ENCODE assay signal across 14 cellular contexts in genomic region chr3:13533823-13534435, GRCh38. TPM values are rescaled to one million over a fixed set of nuclear protein-coding genes. Genes with fewer than 3 reads are reported as not detected.
DNase-seq lines count a peak whose midpoint lies in the region; ATAC-seq and TF ChIP-seq lines count a peak whose summit lies in the region.
"Had no signal": no experiment of that assay in that cellular context is flagged by ENCODE, and none has a peak within 500 bp of the region (broad histone marks: within the 10 kb centered on the region; RNA-seq: fewer than 3 reads in every experiment).

No MANE protein-coding gene starts in this region.

- ATAC-seq in gastrocnemius medialis: peak; percentile 36 to 37

- H3K9ac ChIP-seq in GM23248: peak overlapping the region; percentile 11; the same call in 1 of the 2 replicates
- H3K9ac ChIP-seq in endodermal cell (ENCODE audit: extremely low read depth, low read length, poor library complexity, severe bottlenecking): no peak overlapping the region

- H3K4me3 Mint-ChIP-seq in endodermal cell: no peak overlapping the region
- H3K4me3 Mint-ChIP-seq: CD14-positive monocyte had no signal

- H3K79me2 ChIP-seq in GM23248 (ENCODE audit: insufficient read depth): no peaks in the 10 kb centered on the region

- H3K27me3 ChIP-seq in GM23248 (replicated peaks; ENCODE audit: insufficient read depth): no peaks in the 10 kb centered on the region
- no peaks in the 10 kb centered on the region for H3K27me3 ChIP-seq in endodermal cell (ENCODE audit: control insufficient read depth, insufficient read depth, low read length, poor library complexity, severe bottlenecking)
- H3K27me3 ChIP-seq in gastrocnemius medialis: no peaks in the 10 kb centered on the region

- no peaks in the 10 kb centered on the region for H3K36me3 ChIP-seq in GM23248 (ENCODE audit: low read depth)
- no peaks in the 10 kb centered on the region for H3K36me3 ChIP-seq in endodermal cell (ENCODE audit: control insufficient read depth, insufficient read depth, low read length)
- H3K36me3 ChIP-seq in gastrocnemius medialis: no peaks in the 10 kb centered on the region

- no peak overlapping the region for H3K4me3 ChIP-seq in GM23248
- no peak overlapping the region for H3K4me3 ChIP-seq in endodermal cell (ENCODE audit: low read length)
- H3K4me3 ChIP-seq in gastrocnemius medialis: no peak overlapping the region

- H3K36me3 Mint-ChIP-seq in endodermal cell (ENCODE audit: low read depth): no peaks in the 10 kb centered on the region
- H3K36me3 Mint-ChIP-seq: CD14-positive monocyte had no signal

- no peaks in the 10 kb centered on the region for H4K20me1 ChIP-seq in GM23248 (ENCODE audit: insufficient read depth)

- intact Hi-C loops in gastrocnemius medialis (cut with DNase I; ENCODE audit: low total_unique reads): no loop called here

- 53% methylated on average over 8 of the region's 8 CpGs for WGBS in GM23248 (ENCODE audit: low coverage in 1 of 2, low lambda C conversion rate in 2 of 2, missing lambda C conversion rate in 2 of 2), 2 experiments
- 88 to 92% methylated on average over 8 of the region's 8 CpGs for WGBS in endodermal cell (ENCODE audit: insufficient coverage in 1 of 2, insufficient read length in 1 of 2), 2 experiments

- H3K27ac ChIP-seq in GM23248 (no peak overlapping the region), endodermal cell (ENCODE audit: low read depth, low read length) (no peak overlapping the region), gastrocnemius medialis (peak overlapping the region in 3 of 4 donors; percentile 7 to 44 (median 38))

- H3K27ac Mint-ChIP-seq in endodermal cell: no peak overlapping the region
- H3K27ac Mint-ChIP-seq: CD14-positive monocyte had no signal

- peaks cover 5% of the 10 kb centered on the region for H3K27me3 Mint-ChIP-seq in endodermal cell (ENCODE audit: insufficient read depth)

- no peak for TF ChIP-seq POLR2A in gastrocnemius medialis (IDR thresholded peaks at IDR 0.05)

- H3K9me3 ChIP-seq in GM23248 (ENCODE audit: low read depth) (no peaks in the 10 kb centered on the region), endodermal cell (ENCODE audit: control insufficient read depth, low read length) (no peaks in the 10 kb centered on the region), gastrocnemius medialis (no peaks in the 10 kb centered on the region)

- H3K9me2 ChIP-seq in GM23248 (ENCODE audit: insufficient read depth): no peaks in the 10 kb centered on the region

- TF ChIP-seq CTCF in endodermal cell (conservative IDR thresholded peaks at IDR 0.05) (no peak), gastrocnemius medialis (IDR thresholded peaks at IDR 0.05 in 4 of 5, conservative IDR thresholded peaks at IDR 0.05 in 1 of 5) (no peak)

- peaks cover 16% of the 10 kb centered on the region for H3F3A ChIP-seq in GM23248 (ENCODE audit: insufficient read depth)

- H3K4me1 ChIP-seq in GM23248 (ENCODE audit: insufficient read depth) (peaks cover 44% of the 10 kb centered on the region), endodermal cell (ENCODE audit: control insufficient read depth, insufficient read depth, low read length) (no peaks in the 10 kb centered on the region), gastrocnemius medialis (peaks cover 0 to 5% of the 10 kb centered on the region in 2 donors)

- DNase-seq in GM23248 (no peak), RPMI7951 (ENCODE audit: low read depth) (peak; percentile 66), endodermal cell (peak; percentile 41), gastrocnemius medialis (peak in 1 of 2 donors; percentile 43), HuH-7.5 (ENCODE audit: low spot score) (no peak), NCI-H510A (lab: John Stamatoyannopoulos, UW) (no peak), NCI-H345 treated with DMSO at 0.1 percent for 48 hours (lab: John Stamatoyannopoulos, UW; ENCODE audit: unreplicated experiment) (no peak)
- DNase-seq: GOT3; NCI-H187; NCI-H345; NK-92 treated with Interleukin-12 subunit alpha and Interleukin-12 subunit beta, amount 100 ng/mL, for 24 hours; RPMI8226 had no signal

- in situ Hi-C loops in GM23248 (cut with MboI) (no loop called here), gastrocnemius medialis (cut with MboI; ENCODE audit: low sequenced_read_pairs in 4 of 4) (no loop called here)

- H2AFZ ChIP-seq in GM23248: no peak overlapping the region

- peaks cover 12% of the 10 kb centered on the region for H3K4me1 Mint-ChIP-seq in endodermal cell

- no peaks in the 10 kb centered on the region for H3K9me3 Mint-ChIP-seq in endodermal cell
- H3K9me3 Mint-ChIP-seq: CD14-positive monocyte had no signal

- H3K4me2 ChIP-seq in GM23248 (ENCODE audit: unreplicated experiment): no peak overlapping the region

RNA-seq across cellular contexts. Expression of gene FBLN2, which starts 15.0 kb away (rescaled TPM):
- 636 and 646 TPM in 2 replicates for total RNA-seq in GM23248 (2014; rRNA removed; shearing (Covaris generic))
- polyA plus RNA-seq in GM23248 (2016; fragmentation: Nextera tagmentation; extraction: Ambion mirVana): 447 and 468 TPM in 2 replicates
- total RNA-seq in RPMI7951 (2014; rRNA removed; shearing (Covaris generic)): 52.7 and 55.9 TPM in 2 replicates
- total RNA-seq in endodermal cell (100 to 1,000 TPM in 1 of 2 donors, 10 to 100 TPM in 1; 86.1 to 136 TPM), gastrocnemius medialis (10 to 100 TPM; 28.9 to 45.7 (median 34.0) TPM)
- polyA plus RNA-seq in endodermal cell (2013, experiment 1 of 2): 68.2 TPM
- 78.4 TPM for polyA plus RNA-seq in endodermal cell (2013, experiment 2 of 2)
- total RNA-seq: OCI-LY7 had no signal
- polyA plus RNA-seq: CD14-positive monocyte had no signal

RNA-seq across cellular contexts. Expression of gene HDAC11, which starts 53.8 kb away (rescaled TPM):
- 8.7 and 12.2 TPM in 2 replicates for total RNA-seq in GM23248 (2014; rRNA removed; shearing (Covaris generic))
- polyA plus RNA-seq in GM23248 (2016; fragmentation: Nextera tagmentation; extraction: Ambion mirVana): 11.7 and 12.1 TPM in 2 replicates
- 9.4 and 16.0 TPM in 2 replicates for total RNA-seq in RPMI7951 (2014; rRNA removed; shearing (Covaris generic))
- total RNA-seq in endodermal cell (10 to 100 TPM; 17.0 to 17.1 TPM), gastrocnemius medialis (10 to 100 TPM; 13.0 to 40.4 (median 15.8) TPM)
- polyA plus RNA-seq in endodermal cell (2013, experiment 1 of 2): 14.4 TPM
- 16.7 TPM for polyA plus RNA-seq in endodermal cell (2013, experiment 2 of 2)

Comparison
In these comparisons a context has a peak if more than half of its experiments do, and no peak if none do; other contexts are left out.
1. DNase-seq: peak in RPMI7951 (single experiment) and endodermal cell (single experiment); none in GM23248 (single experiment), HuH-7.5 (single experiment), NCI-H510A (single experiment) and NCI-H345 treated with DMSO at 0.1 percent for 48 hours (single experiment).
2. H3K27ac ChIP-seq: peak in gastrocnemius medialis (3 of 4); none in GM23248 (single experiment) and endodermal cell (single experiment).